ENCODE assay signal across 20 cellular contexts in genomic region chr19:7469654-7470285, GRCh38.
"Had no signal": no experiment of that assay in that cellular context is flagged by ENCODE, and none has a peak within 500 bp of the region (broad histone marks: within the 10 kb centered on the region; RNA-seq: fewer than 3 reads in every experiment).

No MANE protein-coding gene starts in this region.

- H3K27me3 ChIP-seq: MG63 had no signal

- H3K4me3 ChIP-seq: MG63 had no signal

- DNase-seq: Karpas-422, KG1, MG63, NCI-H1092 treated with DMSO at 0.1 percent for 48 hours, NCI-H1436, NCI-H187, NCI-H2029, NCI-H2081 treated with DMSO at 0.1 percent for 48 hours, NCI-H2171, NCI-H226, NCI-H446, NCI-H510A, NCI-H524 treated with DMSO at 0.1 percent for 48 hours, NCI-H69, NCI-H774, Right ventricle myocardium superior, RPMI8226, SIG-M5, SK-N-SH, SW 1271 had no signal

- H3K9me3 ChIP-seq: MG63, SK-N-SH had no signal
